ENCODE assay signal across 18 cellular contexts in the genomic region with DNA sequence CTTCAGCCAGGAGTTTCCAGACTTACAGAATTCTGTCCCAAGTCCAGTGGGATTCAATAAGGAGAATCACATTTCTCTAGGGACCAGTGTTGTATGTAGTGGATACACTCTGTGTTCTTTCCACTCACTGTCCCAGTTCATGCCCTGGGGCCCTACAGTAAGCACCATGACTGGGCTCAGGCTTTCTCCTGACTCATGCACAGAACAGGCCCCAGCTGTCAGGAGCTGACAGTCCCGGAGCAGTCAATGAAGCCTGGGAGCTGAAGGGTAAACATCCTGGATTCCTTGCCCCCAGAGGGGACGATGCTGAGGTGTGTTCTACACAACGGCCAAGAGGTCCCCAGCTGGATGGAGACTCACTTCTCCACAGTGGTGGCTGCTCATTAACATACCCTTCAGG. TPM values are rescaled to one million over a fixed set of nuclear protein-coding genes. Genes with fewer than 3 reads are reported as not detected.
"Had no signal": no experiment of that assay in that cellular context is flagged by ENCODE, and none has a peak within 500 bp of the region (broad histone marks: within the 10 kb centered on the region; RNA-seq: fewer than 3 reads in every experiment).

No MANE protein-coding gene starts in this region.

- H3K36me3 ChIP-seq: esophagus squamous epithelium, heart right ventricle, vagina had no signal

- H3K27ac ChIP-seq: dorsolateral prefrontal cortex, esophagus squamous epithelium, heart right ventricle, parathyroid adenoma, vagina had no signal

- FAIRE-seq: frontal cortex, kidney had no signal

- ATAC-seq: activated T-cell treated with anti-CD3 and anti-CD28 coated beads, Interleukin-2, amount 50 U/mL, for 4 hours; heart right ventricle; naive thymus-derived CD4-positive, alpha-beta T cell had no signal

- H3K9ac ChIP-seq: parathyroid adenoma had no signal

- DNase-seq: activated CD4-positive, alpha-beta T cell treated with anti-CD3 and anti-CD28 coated beads, Interleukin-2, amount 50 U/mL, for 4 hours; activated CD4-positive, CD25-positive, alpha-beta regulatory T cell treated with anti-CD3 and anti-CD28 coated beads, Interleukin-2, amount 50 U/mL, for 72 hours; activated effector memory CD4-positive, alpha-beta T cell treated with anti-CD3 and anti-CD28 coated beads, Interleukin-2, amount 50 U/mL, for 16 hours; activated naive CD8-positive, alpha-beta T cell treated with anti-CD3 and anti-CD28 coated beads, Interleukin-2, amount 10 ng/mL, durations not matched to agents 7 days and 5 days; activated T-cell treated with anti-CD3 and anti-CD28 coated beads, Interleukin-2, amount 50 U/mL, for 4 hours; aorta; dorsolateral prefrontal cortex; esophagus squamous epithelium; heart right ventricle; kidney; naive thymus-derived CD4-positive, alpha-beta T cell; retina; stimulated activated CD4-positive, alpha-beta T cell treated with anti-CD3 and anti-CD28 coated beads, Interleukin-15, amount 100 ng/mL, for 24 hours; stimulated activated CD4-positive, alpha-beta T cell treated with anti-CD3 and anti-CD28 coated beads, Interleukin-4, amount 100 ng/mL, for 24 hours had no signal

- H3K4me1 ChIP-seq: esophagus squamous epithelium, heart right ventricle, parathyroid adenoma, vagina had no signal

- H3K9me3 ChIP-seq: esophagus squamous epithelium, vagina had no signal

- H2AFZ ChIP-seq: parathyroid adenoma had no signal

- H3K27me3 ChIP-seq: dorsolateral prefrontal cortex, vagina had no signal

- H3K4me3 ChIP-seq: dorsolateral prefrontal cortex, esophagus squamous epithelium, heart right ventricle, vagina had no signal

RNA-seq across cellular contexts. Expression of a gene that starts 40.2 kb away (rescaled TPM):
- total RNA-seq: activated naive CD8-positive, alpha-beta T cell treated with anti-CD3 and anti-CD28 coated beads, Interleukin-2, amount 10 ng/mL, durations not matched to agents 7 days and 5 days; activated T-cell treated with anti-CD3 and anti-CD28 coated beads, Interleukin-2, amount 50 U/mL, for 4 hours; aorta; heart right ventricle; kidney; skeletal muscle tissue; vagina had no signal
- polyA plus RNA-seq: aorta, heart right ventricle had no signal
